ENCODE assay signal across 10 cellular contexts in genomic region chr15:69604050-69604378, GRCh38.
DNase-seq lines count a peak whose midpoint lies in the region; ATAC-seq and TF ChIP-seq lines count a peak whose summit lies in the region.
"Had no signal": no experiment of that assay in that cellular context is flagged by ENCODE, and none has a peak within 500 bp of the region (broad histone marks: within the 10 kb centered on the region; RNA-seq: fewer than 3 reads in every experiment).

No MANE protein-coding gene starts in this region.

- intact Hi-C loops in OCI-LY7 (cut with micrococcal nuclease; ENCODE audit: unreplicated experiment) (no loop called here), left colon (cut with DNase I, micrococcal nuclease) (no loop called here)

- peak; percentile 98 for ATAC-seq in left colon
- no peak for ATAC-seq in HG03571 (IDR thresholded peaks at IDR 0.05; ENCODE audit: unreplicated experiment)
- ATAC-seq: activated naive CD8-positive, alpha-beta T cell treated with anti-CD3 and anti-CD28 coated beads, Interleukin-2, amount 50 U/mL, for 24 hours had no signal

- H3K9me2 ChIP-seq in OCI-LY7 (ENCODE audit: insufficient read depth, low read length) = no peaks in the 10 kb centered on the region

- no peaks in the 10 kb centered on the region for H3K9me3 ChIP-seq in OCI-LY7 (ENCODE audit: low read length)

- CTCF ChIA-PET in OCI-LY7 (lab: Charles Lee; ENCODE audit: unreplicated experiment) = no interaction called here

- H3K36me3 ChIP-seq in OCI-LY7 (ENCODE audit: insufficient read depth, low read length) = no peaks in the 10 kb centered on the region

- BruUV-seq in OCI-LY7 (replicated peaks; lab: Mats Ljungman, UMichigan) = no TSS peak

- H2AFZ ChIP-seq in OCI-LY7 (ENCODE audit: low read length) = no peak overlapping the region

- no peak overlapping the region for H3K4me2 ChIP-seq in OCI-LY7 (ENCODE audit: low read length)

- H3K27ac ChIP-seq in OCI-LY7 (ENCODE audit: low read depth, low read length, poor library complexity, severe bottlenecking) = no peak overlapping the region

- H3K79me2 ChIP-seq in OCI-LY7 (ENCODE audit: insufficient read depth, low read depth, low read length) = no peaks in the 10 kb centered on the region

- TF ChIP-seq CTCF in LNCAP (IDR thresholded peaks at IDR 0.05) = peak; percentile 56; the same call in 1 of the 2 replicates
- 0 out of 2 replicates have a peak, but pooled peaks have one; percentile 26 for TF ChIP-seq CTCF in OCI-LY7 (conservative IDR thresholded peaks at IDR 0.05; ENCODE audit: low read length)

- H4K20me1 ChIP-seq in OCI-LY7 (ENCODE audit: insufficient read depth, low read length) = no peaks in the 10 kb centered on the region

- POLR2A ChIA-PET in OCI-LY7 (lab: Charles Lee) = no interaction called here

- no peak overlapping the region for H3K4me3 ChIP-seq in OCI-LY7 (ENCODE audit: low read depth, low read length, poor library complexity, severe bottlenecking)

- DNase-seq in DMS153 treated with DMSO at 0.1 percent for 48 hours (lab: John Stamatoyannopoulos, UW; ENCODE audit: unreplicated experiment) = peak; percentile 47
- DNase-seq in OCI-LY7 (ENCODE audit: low spot score) = no peak
- peak; percentile 37 to 58 for DNase-seq in left colon
- DNase-seq in cerebellum (ENCODE audit: low spot score) = no peak
- DNase-seq in NK-92 treated with Interleukin-12 subunit alpha and Interleukin-12 subunit beta, amount 100 ng/mL, for 24 hours (lab: John Stamatoyannopoulos, UW) = no peak
- no peak for DNase-seq in NCI-H1694 (lab: John Stamatoyannopoulos, UW)
- DNase-seq: activated naive CD8-positive, alpha-beta T cell treated with anti-CD3 and anti-CD28 coated beads, Interleukin-2, amount 50 U/mL, for 24 hours; stimulated activated naive CD4-positive, alpha-beta T cell treated with Interleukin-2 at 50 U/mL for 16 hours had no signal

- no peaks in the 10 kb centered on the region for H3K4me1 ChIP-seq in OCI-LY7 (ENCODE audit: insufficient read depth, low read length, poor library complexity, severe bottlenecking)

Comparison
In these comparisons a context has a peak if more than half of its experiments do, and no peak if none do; other contexts are left out.
1. DNase-seq: peak in DMS153 treated with DMSO at 0.1 percent for 48 hours (single experiment) and left colon (2 of 2); none in OCI-LY7 (single experiment), cerebellum (single experiment), NK-92 treated with Interleukin-12 subunit alpha and Interleukin-12 subunit beta, amount 100 ng/mL, for 24 hours (single experiment) and NCI-H1694 (single experiment).